Comparison of ENCODE assay signal across 24 cellular contexts in genomic region chr16:47158991-47159390, GRCh38. TPM values are rescaled to one million over a fixed set of nuclear protein-coding genes. Genes with fewer than 3 reads are reported as not detected.
DNase-seq lines count a peak whose midpoint lies in the region; ATAC-seq, FAIRE-seq and TF ChIP-seq lines count a peak whose summit lies in the region.
"Had no signal": no experiment of that assay in that cellular context is flagged by ENCODE, and none has a peak within 500 bp of the region (broad histone marks: within the 10 kb centered on the region; RNA-seq: fewer than 3 reads in every experiment).

No MANE protein-coding gene starts in this region.

- H3K9me3 Mint-ChIP-seq in stimulated activated memory B cell treated with anti-CD40 and anti-IgM and Interleukin-4, amounts not matched to agents 10 μg/mL and 1 μg/mL and 100 μg/mL, for 72 hours, result peaks cover 4% of the 10 kb centered on the region
- H3K9me3 Mint-ChIP-seq: CD4-positive, alpha-beta T cell; CD8-positive, alpha-beta memory T cell; GM23338; H9 had no signal

- intact Hi-C loops in right cardiac atrium (cut with DNase I), result no loop called here

- peaks cover 19% of the 10 kb centered on the region for H3K36me3 Mint-ChIP-seq in stimulated activated memory B cell treated with anti-CD40 and anti-IgM and Interleukin-4, amounts not matched to agents 10 μg/mL and 1 μg/mL and 100 μg/mL, for 72 hours

- peaks cover 3 to 8% of the 10 kb centered on the region in 2 donors for H3K36me3 ChIP-seq in small intestine (ENCODE audit: control insufficient read depth in 2 of 2, insufficient read depth in 2 of 2, low read length in 2 of 2)
- H3K36me3 ChIP-seq: BE2C had no signal

- no peaks in the 10 kb centered on the region for H3K27me3 ChIP-seq in small intestine (ENCODE audit: control insufficient read depth in 2 of 2, insufficient read depth in 2 of 2, low read length in 2 of 2)
- H3K27me3 ChIP-seq in right cardiac atrium (ENCODE audit: control insufficient read depth, insufficient read depth), result no peaks in the 10 kb centered on the region
- H3K27me3 ChIP-seq: BE2C; BLaER1 treated with 17β-estradiol and CSF1 and Interleukin-3, amounts not matched to agents 10 nM and 100 nM had no signal

- no peak overlapping the region for H3K4me2 ChIP-seq in A549
- H3K4me2 ChIP-seq: BLaER1 treated with 17β-estradiol and CSF1 and Interleukin-3, amounts not matched to agents 10 nM and 100 nM; GM23338 had no signal

- H3K27ac ChIP-seq in A549 (no peak overlapping the region), small intestine (ENCODE audit: low read depth in 1 of 2, low read length in 1 of 2) (no peak overlapping the region), right cardiac atrium (ENCODE audit: low read length) (no peak overlapping the region)
- H3K27ac ChIP-seq: BLaER1 treated with 17β-estradiol and CSF1 and Interleukin-3, amounts not matched to agents 10 nM and 100 nM had no signal

- no peak overlapping the region for H3K27ac Mint-ChIP-seq in stimulated activated memory B cell treated with anti-CD40 and anti-IgM and Interleukin-4, amounts not matched to agents 10 μg/mL and 1 μg/mL and 100 μg/mL, for 72 hours
- H3K27ac Mint-ChIP-seq: CD14-positive monocyte; CD4-positive, alpha-beta T cell; CD8-positive, alpha-beta memory T cell; GM23338; H9 had no signal

- no peak for TF ChIP-seq CTCF in A549 (IDR thresholded peaks at IDR 0.05)

- no peaks in the 10 kb centered on the region for H3K27me3 Mint-ChIP-seq in stimulated activated memory B cell treated with anti-CD40 and anti-IgM and Interleukin-4, amounts not matched to agents 10 μg/mL and 1 μg/mL and 100 μg/mL, for 72 hours
- H3K27me3 Mint-ChIP-seq: CD4-positive, alpha-beta T cell; CD8-positive, alpha-beta memory T cell had no signal

- no peaks in the 10 kb centered on the region for H3K9me3 ChIP-seq in A549
- no peaks in the 10 kb centered on the region for H3K9me3 ChIP-seq in small intestine (ENCODE audit: control insufficient read depth, low read depth)
- no peaks in the 10 kb centered on the region for H3K9me3 ChIP-seq in right cardiac atrium (ENCODE audit: control insufficient read depth, low read length)
- H3K9me3 ChIP-seq: BE2C had no signal

- ATAC-seq in A549 (no peak), right cardiac atrium (no peak)
- no peak for ATAC-seq in stimulated activated memory B cell treated with anti-CD40 and anti-IgM and Interleukin-4, amounts not matched to agents 10 μg/mL and 1 μg/mL and 100 μg/mL, for 72 hours
- ATAC-seq: GM23338, HCT116 had no signal

- H3K4me3 Mint-ChIP-seq in stimulated activated memory B cell treated with anti-CD40 and anti-IgM and Interleukin-4, amounts not matched to agents 10 μg/mL and 1 μg/mL and 100 μg/mL, for 72 hours, result no peak overlapping the region
- H3K4me3 Mint-ChIP-seq: CD14-positive monocyte; CD4-positive, alpha-beta T cell; CD8-positive, alpha-beta memory T cell; GM23338; H9 had no signal

- H3K4me1 ChIP-seq in A549 (no peaks in the 10 kb centered on the region), small intestine (ENCODE audit: control insufficient read depth in 2 of 2, insufficient read depth in 1 of 2, low read depth in 1 of 2, low read length in 1 of 2) (no peaks in the 10 kb centered on the region), right cardiac atrium (ENCODE audit: control insufficient read depth, insufficient read depth, low read length) (no peaks in the 10 kb centered on the region)
- H3K4me1 ChIP-seq: BE2C; BLaER1 treated with 17β-estradiol and CSF1 and Interleukin-3, amounts not matched to agents 10 nM and 100 nM had no signal

- DNase-seq in A549 (ENCODE audit: low read depth in 1 of 2, low spot score in 1 of 2), result no peak
- no peak for DNase-seq in frontal cortex (ENCODE audit: low spot score in 2 of 2)
- no peak for DNase-seq in small intestine
- no peak for DNase-seq in right cardiac atrium
- no peak for DNase-seq in SHP77 treated with DMSO at 0.1 percent for 48 hours (lab: John Stamatoyannopoulos, UW)
- DNase-seq: ACHN; AML-193; BE2C; CD4-positive, alpha-beta T cell; CD8-positive, alpha-beta memory T cell; DMS 273 treated with DMSO at 0.1 percent for 48 hours; DMS79; EL; GF-D8; H9 had no signal

- no peak for FAIRE-seq in A549 (lab: Jason Lieb, UNC)
- FAIRE-seq in TTC549 (lab: Jason Lieb, UNC), result peak; percentile 39
- FAIRE-seq in frontal cortex (lab: Jason Lieb, UNC), result peak; percentile 51
- FAIRE-seq in small intestine (lab: Jason Lieb, UNC), result peak; percentile 89
- FAIRE-seq: D721Med, GM12891, GM18507 had no signal

- no peaks in the 10 kb centered on the region for H3K4me1 Mint-ChIP-seq in stimulated activated memory B cell treated with anti-CD40 and anti-IgM and Interleukin-4, amounts not matched to agents 10 μg/mL and 1 μg/mL and 100 μg/mL, for 72 hours
- H3K4me1 Mint-ChIP-seq: CD14-positive monocyte; CD8-positive, alpha-beta memory T cell; GM23338; H9 had no signal

- POLR2A ChIA-PET in A549 (lab: Yijun Ruan, JAX), result no interaction called here

- TF ChIP-seq EP300 in A549 (IDR thresholded peaks at IDR 0.05), result no peak

- H3K4me3 ChIP-seq in A549, result no peak overlapping the region
- H3K4me3 ChIP-seq in small intestine (ENCODE audit: low read depth in 1 of 2, low read length in 2 of 2), result no peak overlapping the region
- H3K4me3 ChIP-seq in right cardiac atrium (ENCODE audit: low read length), result no peak overlapping the region
- H3K4me3 ChIP-seq: BLaER1 treated with 17β-estradiol and CSF1 and Interleukin-3, amounts not matched to agents 10 nM and 100 nM; GM23338 had no signal

- TF ChIP-seq POLR2A in A549 (IDR thresholded peaks at IDR 0.05; ENCODE audit: low read length), result no peak

- CTCF ChIA-PET in A549 (lab: Yijun Ruan, JAX), result no interaction called here

- TF ChIP-seq RAD21 in A549 (conservative IDR thresholded peaks at IDR 0.05 in 1 of 2, IDR thresholded peaks at IDR 0.05 in 1 of 2), result no peak

TF ChIP-seq in A549, 52 proteins besides CTCF, POLR2A, EP300 and RAD21:
- no peak for TF ChIP-seq POLR2AphosphoS2 (conservative IDR thresholded peaks at IDR 0.05; ENCODE audit: low read length)
- no peak for TF ChIP-seq FOSL2 (IDR thresholded peaks at IDR 0.05)
- TF ChIP-seq FOSL2 (CRISPR knock-in tag; IDR thresholded peaks at IDR 0.05), result no peak
- TF ChIP-seq MAFK (IDR thresholded peaks at IDR 0.05; ENCODE audit: partially characterized antibody), result peak; percentile 83
- no peak for TF ChIP-seq ZFP36 (IDR thresholded peaks at IDR 0.05; ENCODE audit: borderline replicate concordance, partially characterized antibody)

RNA-seq across cellular contexts. Expression of gene NETO2, which starts 15.2 kb away (rescaled TPM):
- polyA plus RNA-seq in A549 (2011; rRNA removed) (124 and 139 TPM in 2 replicates), A549 (2017; fragmentation: RNase III; extraction: RNeasy Plus Mini Kit Qiagen cat#74134 plus additional on column Dnase treatment) (65.2 to 71.5 TPM (median 65.4 TPM) in 3 replicates), small intestine (1 to 10 TPM in 2 of 3 donors, under 1 TPM in 1; 0.45 to 2.8 (median 1.4) TPM), right cardiac atrium (0.41 TPM)
- 88.8 and 104 TPM in 2 replicates for polyA plus RNA-seq in A549 (2012; cell fraction: cytosol; rRNA removed)
- 57.6 and 70.6 TPM in 2 replicates for polyA plus RNA-seq in A549 (2012; cell fraction: nucleus; rRNA removed)
- 49.3 and 59.0 TPM in 2 replicates for polyA minus RNA-seq in A549 (2011; rRNA and poly(A)+ RNA removed)
- total RNA-seq in frontal cortex (169 TPM), right cardiac atrium (1 to 10 TPM in 3 of 4 donors, under 1 TPM in 1; 0.97 to 1.8 (median 1.4) TPM)

Comparison
In these comparisons a context has a peak if more than half of its experiments do, and no peak if none do; other contexts are left out.
1. RNA of gene NETO2, which starts 15.2 kb away (polyA plus RNA-seq): 57.6 to 139 TPM in A549; 0.45 to 2.8 TPM in small intestine and 0.41 TPM in right cardiac atrium (single experiment); every median in the first group is over 10 times any median in the second.